ENCODE assay signal across 8 cellular contexts in genomic region chr19:13152854-13153626, GRCh38. TPM values are rescaled to one million over a fixed set of nuclear protein-coding genes. Genes with fewer than 3 reads are reported as not detected.
DNase-seq lines count a peak whose midpoint lies in the region; ATAC-seq, FAIRE-seq and TF ChIP-seq lines count a peak whose summit lies in the region.

No MANE protein-coding gene starts in this region.

- H3K27me3 Mint-ChIP-seq in MCF 10A (ENCODE audit: insufficient read depth, unreplicated experiment): no peaks in the 10 kb centered on the region

- peak overlapping the region; percentile 99 for H3K4me2 ChIP-seq in skeletal muscle satellite cell (ENCODE audit: low read length)

- peaks cover 5% of the 10 kb centered on the region for H3K9me3 ChIP-seq in iPS-18c (ENCODE audit: control insufficient read depth, insufficient read depth, low read length)
- H3K9me3 ChIP-seq in skeletal muscle satellite cell (replicated peaks; ENCODE audit: low read length): no peaks in the 10 kb centered on the region

- DNase-seq in GM12891 (ENCODE audit: insufficient read length, low spot score): peak; percentile 74
- DNase-seq in NCI-H2196 treated with DMSO at 0.1 percent for 48 hours (lab: John Stamatoyannopoulos, UW; ENCODE audit: unreplicated experiment): peak; percentile 74
- DNase-seq in MCF 10A (ENCODE audit: unreplicated experiment): peak; percentile 98

- H3K27ac Mint-ChIP-seq in MCF 10A (ENCODE audit: low read depth, unreplicated experiment): peak overlapping the region; percentile 92

- peaks cover 11% of the 10 kb centered on the region for H3K4me1 Mint-ChIP-seq in MCF 10A (ENCODE audit: insufficient read depth, unreplicated experiment)

- CTCF ChIA-PET in MCF 10A (lab: Yijun Ruan, JAX): interaction anchor here (0.6 to 1.6 kb wide), 7 partner anchors 10 to 672 kb away, joined by 3 to 10 read pairs (median 4); no protein-coding TSS in a partner anchor

- H3K4me3 ChIP-seq in iPS-18c (ENCODE audit: insufficient read depth, low read depth, low read length): peak overlapping the region; percentile 90
- peak overlapping the region; percentile 89 for H3K4me3 ChIP-seq in skeletal muscle satellite cell (ENCODE audit: low read length)

- TF ChIP-seq CTCF in VCaP (conservative IDR thresholded peaks at IDR 0.05) (no peak; the same call in 1 of the 2 replicates), MCF 10A (IDR thresholded peaks at IDR 0.05; ENCODE audit: unreplicated experiment) (no peak)

- H3K27me3 ChIP-seq in skeletal muscle satellite cell (ENCODE audit: control insufficient read depth, insufficient read depth, low read length): no peaks in the 10 kb centered on the region

- peak; percentile 100 for TF ChIP-seq POLR2A in GM12891 (IDR thresholded peaks at IDR 0.05; ENCODE audit: low read depth, low read length)

- TSS peak; percentile 66 for BruUV-seq in MCF 10A (replicated peaks; lab: Mats Ljungman, UMichigan)

- H3K9ac ChIP-seq in skeletal muscle satellite cell (ENCODE audit: low read depth, low read length): peak overlapping the region; percentile 100

- H3K36me3 ChIP-seq in skeletal muscle satellite cell (ENCODE audit: insufficient read depth, low read length): peaks cover 17% of the 10 kb centered on the region

- H3K4me3 Mint-ChIP-seq in MCF 10A (ENCODE audit: unreplicated experiment): peak overlapping the region; percentile 82

- no peaks in the 10 kb centered on the region for H3K9me3 Mint-ChIP-seq in MCF 10A (ENCODE audit: unreplicated experiment)

- peak overlapping the region; percentile 95 for H3K27ac ChIP-seq in VCaP

- peak; percentile 81 for FAIRE-seq in GM12891 (lab: Jason Lieb, UNC)

- POLR2A ChIA-PET in MCF 10A (lab: Yijun Ruan, JAX): interaction anchor here (0.6 to 2.2 kb wide), 34 partner anchors 12 to 705 kb away, joined by 3 to 101 read pairs (median 4); partner anchors contain the start of genes DNASE2, JUNB, NACC1 and RAD23A

- peaks cover 27% of the 10 kb centered on the region for H3K4me1 ChIP-seq in skeletal muscle satellite cell (ENCODE audit: control insufficient read depth, insufficient read depth, low read length)

- intact Hi-C loops in MCF 10A (cut with micrococcal nuclease): loop anchor here (1.0 to 10.0 kb wide), 2 partner anchors 14 to 82 kb away; no protein-coding TSS in a partner anchor

- peak; percentile 27 for ATAC-seq in HG03095 (IDR thresholded peaks at IDR 0.05; ENCODE audit: unreplicated experiment)
- no peak for ATAC-seq in HG02981 (IDR thresholded peaks at IDR 0.05; ENCODE audit: unreplicated experiment)

- peaks cover 55% of the 10 kb centered on the region for H3K36me3 Mint-ChIP-seq in MCF 10A (ENCODE audit: insufficient read depth, unreplicated experiment)

TF ChIP-seq in GM12891, 5 proteins besides CTCF, POLR2A, EP300 and RAD21:
- TF ChIP-seq POLR2AphosphoS5 (IDR thresholded peaks at IDR 0.05; ENCODE audit: low read depth, low read length) (peak; percentile 100), TAF1 (IDR thresholded peaks at IDR 0.05; ENCODE audit: low read depth, low read length) (peak; percentile 99), POU2F2 (IDR thresholded peaks at IDR 0.05; ENCODE audit: low read depth, low read length) (peak; percentile 94), SPI1 (IDR thresholded peaks at IDR 0.05; ENCODE audit: low read depth, low read length) (no peak)

RNA-seq across cellular contexts. Expression of gene IER2, which starts 2.8 kb away (rescaled TPM):
- polyA plus RNA-seq in GM12891 (2012; ENCODE audit: low read depth, missing spikeins): 61.4 TPM
- 63.0 and 92.3 TPM in 2 replicates for total RNA-seq in MCF 10A (2022)
- total RNA-seq in skeletal muscle satellite cell (2012; rRNA removed): 17.2 and 21.0 TPM in 2 replicates

RNA-seq across cellular contexts. Expression of gene STX10, which starts 2.9 kb away (rescaled TPM):
- polyA plus RNA-seq in GM12891 (2012; ENCODE audit: low read depth, missing spikeins): 42.4 TPM
- 35.2 and 37.9 TPM in 2 replicates for total RNA-seq in MCF 10A (2022)
- 67.5 and 72.2 TPM in 2 replicates for total RNA-seq in skeletal muscle satellite cell (2012; rRNA removed)

RNA-seq across cellular contexts. Expression of gene NACC1, which starts 35.0 kb away (rescaled TPM):
- 24.0 TPM for polyA plus RNA-seq in GM12891 (2012; ENCODE audit: low read depth, missing spikeins)
- total RNA-seq in MCF 10A (2022): 55.9 and 67.3 TPM in 2 replicates
- total RNA-seq in skeletal muscle satellite cell (2012; rRNA removed): 84.7 and 112 TPM in 2 replicates

RNA-seq across cellular contexts. Expression of gene TRMT1, which starts 36.5 kb away (rescaled TPM):
- polyA plus RNA-seq in GM12891 (2012; ENCODE audit: low read depth, missing spikeins): 39.2 TPM
- total RNA-seq in MCF 10A (2022): 47.5 and 63.2 TPM in 2 replicates
- total RNA-seq in skeletal muscle satellite cell (2012; rRNA removed): 40.4 and 49.2 TPM in 2 replicates

RNA-seq across cellular contexts. Expression of gene LYL1, which starts 50.4 kb away (rescaled TPM):
- 5.6 TPM for polyA plus RNA-seq in GM12891 (2012; ENCODE audit: low read depth, missing spikeins)
- total RNA-seq in MCF 10A (2022): not detected in 2 replicates
- total RNA-seq in skeletal muscle satellite cell (2012; rRNA removed): 1.0 and 1.1 TPM in 2 replicates
